Comparison of ENCODE assay signal across 21 cellular contexts in the genomic region with DNA sequence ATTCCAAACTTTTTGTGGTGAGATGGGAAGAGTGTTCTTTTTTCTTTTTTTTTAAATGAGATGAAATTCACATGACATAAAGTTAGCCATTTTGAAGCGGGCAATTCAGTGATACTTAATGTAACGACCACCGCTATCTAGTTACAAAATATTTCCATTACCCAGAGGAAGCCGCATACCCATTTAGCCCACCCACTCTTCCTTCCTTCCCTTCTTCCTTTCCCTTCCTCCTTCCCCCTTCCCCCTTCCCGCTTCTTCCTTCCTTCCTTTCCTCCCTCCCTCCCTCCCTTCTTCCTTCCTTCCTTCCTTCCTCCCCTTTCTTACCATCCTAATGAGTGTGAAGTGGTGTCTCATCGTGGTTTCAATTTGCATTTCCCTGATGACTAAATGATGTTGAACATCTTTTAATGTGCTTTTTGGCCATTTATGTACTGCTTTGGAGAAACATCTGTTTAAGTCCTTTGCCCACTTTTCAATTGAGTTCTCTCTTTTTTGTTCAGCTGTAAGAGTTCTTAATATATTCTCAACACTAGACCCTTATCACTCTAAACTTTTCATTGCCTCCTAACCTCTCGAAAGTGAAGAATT.
"Had no signal": no experiment of that assay in that cellular context is flagged by ENCODE, and none has a peak within 500 bp of the region (broad histone marks: within the 10 kb centered on the region; RNA-seq: fewer than 3 reads in every experiment).

No MANE protein-coding gene starts in this region.

- H3K27ac Mint-ChIP-seq: activated naive CD4-positive, alpha-beta T cell treated with anti-CD3 and anti-CD28 coated beads for 36 hours; memory B cell; stimulated activated memory B cell treated with anti-CD40 and anti-IgM and Interleukin-4, amounts not matched to agents 10 μg/mL and 1 μg/mL and 100 μg/mL, for 72 hours; WTC11 had no signal

- H3K9ac ChIP-seq: parathyroid adenoma had no signal

- H3K27me3 ChIP-seq: heart right ventricle, tibial nerve had no signal

- H3K36me3 Mint-ChIP-seq: WTC11 had no signal

- ATAC-seq: heart right ventricle; naive thymus-derived CD4-positive, alpha-beta T cell; psoas muscle; stimulated activated memory B cell treated with anti-CD40 and anti-IgM and Interleukin-4, amounts not matched to agents 10 μg/mL and 1 μg/mL and 100 μg/mL, for 72 hours; WTC11 had no signal

- H3K4me3 ChIP-seq: heart right ventricle, psoas muscle, smooth muscle cell, tibial nerve had no signal

- H2AFZ ChIP-seq: parathyroid adenoma had no signal

- DNase-seq: activated CD4-positive, alpha-beta T cell treated with anti-CD3 and anti-CD28 coated beads for 1 hour; activated CD8-positive, alpha-beta memory T cell treated with anti-CD3 and anti-CD28 coated beads for 24 hours; activated effector memory CD4-positive, alpha-beta T cell treated with anti-CD3 and anti-CD28 coated beads, Interleukin-2, amount 50 U/mL, for 16 hours; activated naive CD4-positive, alpha-beta T cell treated with anti-CD3 and anti-CD28 coated beads for 36 hours; amniotic stem cell; caudate nucleus; foreskin melanocyte; heart right ventricle; midbrain; naive thymus-derived CD4-positive, alpha-beta T cell; nucleus accumbens; psoas muscle; stimulated activated CD4-positive, alpha-beta T cell treated with anti-CD3 and anti-CD28 coated beads, Interleukin-1b, Interleukin-23, amount 100 ng/mL, for 48 hours; stimulated activated CD4-positive, alpha-beta T cell treated with anti-CD3 and anti-CD28 coated beads, Interleukin-4, amount 100 ng/mL, for 4 hours; stimulated activated CD8-positive, alpha-beta memory T cell treated with anti-CD3 and anti-CD28 coated beads, Interleukin-4, amount 100 ng/mL, for 48 hours had no signal

- H3K27me3 Mint-ChIP-seq: memory B cell; stimulated activated memory B cell treated with anti-CD40 and anti-IgM and Interleukin-4, amounts not matched to agents 10 μg/mL and 1 μg/mL and 100 μg/mL, for 72 hours had no signal

- H3K4me1 ChIP-seq: parathyroid adenoma, tibial nerve had no signal

- H3K4me3 Mint-ChIP-seq: activated naive CD4-positive, alpha-beta T cell treated with anti-CD3 and anti-CD28 coated beads for 36 hours; memory B cell; naive thymus-derived CD4-positive, alpha-beta T cell; stimulated activated memory B cell treated with anti-CD40 and anti-IgM and Interleukin-4, amounts not matched to agents 10 μg/mL and 1 μg/mL and 100 μg/mL, for 72 hours; WTC11 had no signal

- H3K36me3 ChIP-seq: heart right ventricle, tibial nerve had no signal

- H3K9me3 ChIP-seq: heart right ventricle, psoas muscle, tibial nerve had no signal

- H3K9me3 Mint-ChIP-seq: activated naive CD4-positive, alpha-beta T cell treated with anti-CD3 and anti-CD28 coated beads for 36 hours; naive thymus-derived CD4-positive, alpha-beta T cell; WTC11 had no signal

- H3K4me2 ChIP-seq: smooth muscle cell had no signal

- H3K27ac ChIP-seq: heart right ventricle, parathyroid adenoma, psoas muscle, tibial nerve had no signal
